Comparison of ENCODE assay signal across 1 cellular context in the genomic region with DNA sequence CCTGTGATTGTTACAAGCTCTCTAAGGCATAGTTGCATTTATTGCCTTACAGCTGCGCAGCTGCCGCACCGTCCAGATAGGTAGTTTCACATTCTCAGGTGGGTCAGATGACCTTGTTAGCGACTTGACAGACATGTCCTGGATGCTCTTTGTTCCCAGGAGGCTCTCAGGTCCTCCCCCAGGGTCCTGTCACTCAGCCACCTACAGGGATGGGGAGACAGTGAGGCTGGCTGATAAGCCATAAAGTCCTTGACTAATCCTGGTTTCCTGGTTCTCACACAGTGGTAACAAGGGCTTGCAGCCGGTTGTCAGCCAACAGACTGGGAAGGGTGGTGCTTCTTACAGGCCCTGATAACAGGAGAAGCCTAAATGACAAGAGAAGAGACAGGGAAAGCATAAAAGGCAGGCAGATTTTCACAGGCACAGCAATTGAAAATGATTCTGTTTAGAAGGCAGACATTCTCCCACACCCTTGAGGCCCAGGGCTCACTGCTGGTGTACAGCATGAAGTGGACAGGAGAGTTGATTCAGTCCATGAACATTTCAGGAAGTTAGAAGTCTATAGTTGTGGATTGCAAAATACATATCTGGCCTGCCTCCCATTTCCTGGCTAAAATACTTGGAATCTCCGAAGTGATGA.
A peak's percentile ranks its signal among the peaks of the same experiment; 100 is the strongest.
TF ChIP-seq lines count a peak whose summit lies in the region.

No MANE protein-coding gene starts in this region.

TF ChIP-seq in GM12878, 131 proteins besides CTCF, POLR2A, EP300 and RAD21:
- TF ChIP-seq, protein P1, sequence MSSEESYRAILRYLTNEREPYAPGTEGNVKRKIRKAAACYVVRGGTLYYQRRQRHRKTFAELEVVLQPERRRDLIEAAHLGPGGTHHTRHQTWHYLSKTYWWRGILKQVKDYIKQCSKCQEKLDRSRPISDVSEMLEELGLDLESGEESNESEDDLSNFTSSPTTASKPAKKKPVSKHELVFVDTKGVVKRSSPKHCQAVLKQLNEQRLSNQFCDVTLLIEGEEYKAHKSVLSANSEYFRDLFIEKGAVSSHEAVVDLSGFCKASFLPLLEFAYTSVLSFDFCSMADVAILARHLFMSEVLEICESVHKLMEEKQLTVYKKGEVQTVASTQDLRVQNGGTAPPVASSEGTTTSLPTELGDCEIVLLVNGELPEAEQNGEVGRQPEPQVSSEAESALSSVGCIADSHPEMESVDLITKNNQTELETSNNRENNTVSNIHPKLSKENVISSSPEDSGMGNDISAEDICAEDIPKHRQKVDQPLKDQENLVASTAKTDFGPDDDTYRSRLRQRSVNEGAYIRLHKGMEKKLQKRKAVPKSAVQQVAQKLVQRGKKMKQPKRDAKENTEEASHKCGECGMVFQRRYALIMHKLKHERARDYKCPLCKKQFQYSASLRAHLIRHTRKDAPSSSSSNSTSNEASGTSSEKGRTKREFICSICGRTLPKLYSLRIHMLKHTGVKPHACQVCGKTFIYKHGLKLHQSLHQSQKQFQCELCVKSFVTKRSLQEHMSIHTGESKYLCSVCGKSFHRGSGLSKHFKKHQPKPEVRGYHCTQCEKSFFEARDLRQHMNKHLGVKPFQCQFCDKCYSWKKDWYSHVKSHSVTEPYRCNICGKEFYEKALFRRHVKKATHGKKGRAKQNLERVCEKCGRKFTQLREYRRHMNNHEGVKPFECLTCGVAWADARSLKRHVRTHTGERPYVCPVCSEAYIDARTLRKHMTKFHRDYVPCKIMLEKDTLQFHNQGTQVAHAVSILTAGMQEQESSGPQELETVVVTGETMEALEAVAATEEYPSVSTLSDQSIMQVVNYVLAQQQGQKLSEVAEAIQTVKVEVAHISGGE (CRISPR knock-in tag; IDR thresholded peaks at IDR 0.05), result no peak
- TF ChIP-seq NFXL1 (IDR thresholded peaks at IDR 0.05; ENCODE audit: borderline replicate concordance), result no peak
- TF ChIP-seq GATAD2B (conservative IDR thresholded peaks at IDR 0.05; ENCODE audit: low read depth), result no peak
- no peak for TF ChIP-seq ETV6 (conservative IDR thresholded peaks at IDR 0.05 in 1 of 2, IDR thresholded peaks at IDR 0.05 in 1 of 2; ENCODE audit: borderline replicate concordance in 1 of 2, low read depth in 1 of 2)
- no peak for TF ChIP-seq CEBPB (IDR thresholded peaks at IDR 0.05; ENCODE audit: borderline replicate concordance in 1 of 2, low read depth in 2 of 2, low read length in 2 of 2)
- no peak for TF ChIP-seq MTA2 (IDR thresholded peaks at IDR 0.05; ENCODE audit: low read depth)
- TF ChIP-seq, protein P2, sequence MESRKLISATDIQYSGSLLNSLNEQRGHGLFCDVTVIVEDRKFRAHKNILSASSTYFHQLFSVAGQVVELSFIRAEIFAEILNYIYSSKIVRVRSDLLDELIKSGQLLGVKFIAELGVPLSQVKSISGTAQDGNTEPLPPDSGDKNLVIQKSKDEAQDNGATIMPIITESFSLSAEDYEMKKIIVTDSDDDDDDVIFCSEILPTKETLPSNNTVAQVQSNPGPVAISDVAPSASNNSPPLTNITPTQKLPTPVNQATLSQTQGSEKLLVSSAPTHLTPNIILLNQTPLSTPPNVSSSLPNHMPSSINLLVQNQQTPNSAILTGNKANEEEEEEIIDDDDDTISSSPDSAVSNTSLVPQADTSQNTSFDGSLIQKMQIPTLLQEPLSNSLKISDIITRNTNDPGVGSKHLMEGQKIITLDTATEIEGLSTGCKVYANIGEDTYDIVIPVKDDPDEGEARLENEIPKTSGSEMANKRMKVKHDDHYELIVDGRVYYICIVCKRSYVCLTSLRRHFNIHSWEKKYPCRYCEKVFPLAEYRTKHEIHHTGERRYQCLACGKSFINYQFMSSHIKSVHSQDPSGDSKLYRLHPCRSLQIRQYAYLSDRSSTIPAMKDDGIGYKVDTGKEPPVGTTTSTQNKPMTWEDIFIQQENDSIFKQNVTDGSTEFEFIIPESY (IDR thresholded peaks at IDR 0.05), result no peak
- TF ChIP-seq ZZZ3 (IDR thresholded peaks at IDR 0.05; ENCODE audit: control insufficient read depth, insufficient read length, low read depth), result no peak
- TF ChIP-seq STAT3 (IDR thresholded peaks at IDR 0.05; ENCODE audit: low read depth, low read length), result no peak
- peak; percentile 59 for TF ChIP-seq MEF2B (IDR thresholded peaks at IDR 0.05; ENCODE audit: partially characterized antibody, poor library complexity, severe bottlenecking)
- no peak for TF ChIP-seq NR2F1 (conservative IDR thresholded peaks at IDR 0.05)
- no peak for TF ChIP-seq JUNB (IDR thresholded peaks at IDR 0.05)
- TF ChIP-seq POLR2AphosphoS5 (IDR thresholded peaks at IDR 0.05; ENCODE audit: low read length), result no peak
- no peak for TF ChIP-seq RCOR1 (conservative IDR thresholded peaks at IDR 0.05; ENCODE audit: low read depth, low read length)
- TF ChIP-seq, protein P3, sequence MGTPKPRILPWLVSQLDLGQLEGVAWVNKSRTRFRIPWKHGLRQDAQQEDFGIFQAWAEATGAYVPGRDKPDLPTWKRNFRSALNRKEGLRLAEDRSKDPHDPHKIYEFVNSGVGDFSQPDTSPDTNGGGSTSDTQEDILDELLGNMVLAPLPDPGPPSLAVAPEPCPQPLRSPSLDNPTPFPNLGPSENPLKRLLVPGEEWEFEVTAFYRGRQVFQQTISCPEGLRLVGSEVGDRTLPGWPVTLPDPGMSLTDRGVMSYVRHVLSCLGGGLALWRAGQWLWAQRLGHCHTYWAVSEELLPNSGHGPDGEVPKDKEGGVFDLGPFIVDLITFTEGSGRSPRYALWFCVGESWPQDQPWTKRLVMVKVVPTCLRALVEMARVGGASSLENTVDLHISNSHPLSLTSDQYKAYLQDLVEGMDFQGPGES (IDR thresholded peaks at IDR 0.05), result no peak
- TF ChIP-seq HCFC1 (IDR thresholded peaks at IDR 0.05; ENCODE audit: low read length), result no peak
- TF ChIP-seq, protein P4, sequence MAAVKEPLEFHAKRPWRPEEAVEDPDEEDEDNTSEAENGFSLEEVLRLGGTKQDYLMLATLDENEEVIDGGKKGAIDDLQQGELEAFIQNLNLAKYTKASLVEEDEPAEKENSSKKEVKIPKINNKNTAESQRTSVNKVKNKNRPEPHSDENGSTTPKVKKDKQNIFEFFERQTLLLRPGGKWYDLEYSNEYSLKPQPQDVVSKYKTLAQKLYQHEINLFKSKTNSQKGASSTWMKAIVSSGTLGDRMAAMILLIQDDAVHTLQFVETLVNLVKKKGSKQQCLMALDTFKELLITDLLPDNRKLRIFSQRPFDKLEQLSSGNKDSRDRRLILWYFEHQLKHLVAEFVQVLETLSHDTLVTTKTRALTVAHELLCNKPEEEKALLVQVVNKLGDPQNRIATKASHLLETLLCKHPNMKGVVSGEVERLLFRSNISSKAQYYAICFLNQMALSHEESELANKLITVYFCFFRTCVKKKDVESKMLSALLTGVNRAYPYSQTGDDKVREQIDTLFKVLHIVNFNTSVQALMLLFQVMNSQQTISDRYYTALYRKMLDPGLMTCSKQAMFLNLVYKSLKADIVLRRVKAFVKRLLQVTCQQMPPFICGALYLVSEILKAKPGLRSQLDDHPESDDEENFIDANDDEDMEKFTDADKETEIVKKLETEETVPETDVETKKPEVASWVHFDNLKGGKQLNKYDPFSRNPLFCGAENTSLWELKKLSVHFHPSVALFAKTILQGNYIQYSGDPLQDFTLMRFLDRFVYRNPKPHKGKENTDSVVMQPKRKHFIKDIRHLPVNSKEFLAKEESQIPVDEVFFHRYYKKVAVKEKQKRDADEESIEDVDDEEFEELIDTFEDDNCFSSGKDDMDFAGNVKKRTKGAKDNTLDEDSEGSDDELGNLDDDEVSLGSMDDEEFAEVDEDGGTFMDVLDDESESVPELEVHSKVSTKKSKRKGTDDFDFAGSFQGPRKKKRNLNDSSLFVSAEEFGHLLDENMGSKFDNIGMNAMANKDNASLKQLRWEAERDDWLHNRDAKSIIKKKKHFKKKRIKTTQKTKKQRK (IDR thresholded peaks at IDR 0.05; ENCODE audit: low read depth, low read length), result no peak
- TF ChIP-seq RAD51 (IDR thresholded peaks at IDR 0.05), result peak; percentile 21; the same call in 1 of the 2 replicates
- TF ChIP-seq, protein P5, sequence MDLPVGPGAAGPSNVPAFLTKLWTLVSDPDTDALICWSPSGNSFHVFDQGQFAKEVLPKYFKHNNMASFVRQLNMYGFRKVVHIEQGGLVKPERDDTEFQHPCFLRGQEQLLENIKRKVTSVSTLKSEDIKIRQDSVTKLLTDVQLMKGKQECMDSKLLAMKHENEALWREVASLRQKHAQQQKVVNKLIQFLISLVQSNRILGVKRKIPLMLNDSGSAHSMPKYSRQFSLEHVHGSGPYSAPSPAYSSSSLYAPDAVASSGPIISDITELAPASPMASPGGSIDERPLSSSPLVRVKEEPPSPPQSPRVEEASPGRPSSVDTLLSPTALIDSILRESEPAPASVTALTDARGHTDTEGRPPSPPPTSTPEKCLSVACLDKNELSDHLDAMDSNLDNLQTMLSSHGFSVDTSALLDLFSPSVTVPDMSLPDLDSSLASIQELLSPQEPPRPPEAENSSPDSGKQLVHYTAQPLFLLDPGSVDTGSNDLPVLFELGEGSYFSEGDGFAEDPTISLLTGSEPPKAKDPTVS (IDR thresholded peaks at IDR 0.05; ENCODE audit: low read depth, low read length), result no peak
- TF ChIP-seq, protein P6, sequence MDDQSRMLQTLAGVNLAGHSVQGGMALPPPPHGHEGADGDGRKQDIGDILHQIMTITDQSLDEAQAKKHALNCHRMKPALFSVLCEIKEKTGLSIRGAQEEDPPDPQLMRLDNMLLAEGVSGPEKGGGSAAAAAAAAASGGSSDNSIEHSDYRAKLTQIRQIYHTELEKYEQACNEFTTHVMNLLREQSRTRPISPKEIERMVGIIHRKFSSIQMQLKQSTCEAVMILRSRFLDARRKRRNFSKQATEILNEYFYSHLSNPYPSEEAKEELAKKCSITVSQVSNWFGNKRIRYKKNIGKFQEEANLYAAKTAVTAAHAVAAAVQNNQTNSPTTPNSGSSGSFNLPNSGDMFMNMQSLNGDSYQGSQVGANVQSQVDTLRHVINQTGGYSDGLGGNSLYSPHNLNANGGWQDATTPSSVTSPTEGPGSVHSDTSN (IDR thresholded peaks at IDR 0.05; ENCODE audit: insufficient replicate concordance, low read depth, low read length), result peak; percentile 55
- TF ChIP-seq, protein P7, sequence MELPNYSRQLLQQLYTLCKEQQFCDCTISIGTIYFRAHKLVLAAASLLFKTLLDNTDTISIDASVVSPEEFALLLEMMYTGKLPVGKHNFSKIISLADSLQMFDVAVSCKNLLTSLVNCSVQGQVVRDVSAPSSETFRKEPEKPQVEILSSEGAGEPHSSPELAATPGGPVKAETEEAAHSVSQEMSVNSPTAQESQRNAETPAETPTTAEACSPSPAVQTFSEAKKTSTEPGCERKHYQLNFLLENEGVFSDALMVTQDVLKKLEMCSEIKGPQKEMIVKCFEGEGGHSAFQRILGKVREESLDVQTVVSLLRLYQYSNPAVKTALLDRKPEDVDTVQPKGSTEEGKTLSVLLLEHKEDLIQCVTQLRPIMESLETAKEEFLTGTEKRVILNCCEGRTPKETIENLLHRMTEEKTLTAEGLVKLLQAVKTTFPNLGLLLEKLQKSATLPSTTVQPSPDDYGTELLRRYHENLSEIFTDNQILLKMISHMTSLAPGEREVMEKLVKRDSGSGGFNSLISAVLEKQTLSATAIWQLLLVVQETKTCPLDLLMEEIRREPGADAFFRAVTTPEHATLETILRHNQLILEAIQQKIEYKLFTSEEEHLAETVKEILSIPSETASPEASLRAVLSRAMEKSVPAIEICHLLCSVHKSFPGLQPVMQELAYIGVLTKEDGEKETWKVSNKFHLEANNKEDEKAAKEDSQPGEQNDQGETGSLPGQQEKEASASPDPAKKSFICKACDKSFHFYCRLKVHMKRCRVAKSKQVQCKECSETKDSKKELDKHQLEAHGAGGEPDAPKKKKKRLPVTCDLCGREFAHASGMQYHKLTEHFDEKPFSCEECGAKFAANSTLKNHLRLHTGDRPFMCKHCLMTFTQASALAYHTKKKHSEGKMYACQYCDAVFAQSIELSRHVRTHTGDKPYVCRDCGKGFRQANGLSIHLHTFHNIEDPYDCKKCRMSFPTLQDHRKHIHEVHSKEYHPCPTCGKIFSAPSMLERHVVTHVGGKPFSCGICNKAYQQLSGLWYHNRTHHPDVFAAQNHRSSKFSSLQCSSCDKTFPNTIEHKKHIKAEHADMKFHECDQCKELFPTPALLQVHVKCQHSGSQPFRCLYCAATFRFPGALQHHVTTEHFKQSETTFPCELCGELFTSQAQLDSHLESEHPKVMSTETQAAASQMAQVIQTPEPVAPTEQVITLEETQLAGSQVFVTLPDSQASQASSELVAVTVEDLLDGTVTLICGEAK (IDR thresholded peaks at IDR 0.05; ENCODE audit: borderline replicate concordance), result no peak
- no peak for TF ChIP-seq SMC3 (IDR thresholded peaks at IDR 0.05; ENCODE audit: borderline replicate concordance, low read length)
- TF ChIP-seq IKZF2 (IDR thresholded peaks at IDR 0.05), result no peak
- no peak for TF ChIP-seq RFX5 (IDR thresholded peaks at IDR 0.05; ENCODE audit: low read depth, low read length)
- TF ChIP-seq NR2C1 (IDR thresholded peaks at IDR 0.05), result no peak
- TF ChIP-seq MEF2A (IDR thresholded peaks at IDR 0.05; ENCODE audit: insufficient read depth, low read depth, low read length), result no peak
- no peak for TF ChIP-seq ZNF207 (IDR thresholded peaks at IDR 0.05; ENCODE audit: borderline replicate concordance)
- TF ChIP-seq, protein P8, sequence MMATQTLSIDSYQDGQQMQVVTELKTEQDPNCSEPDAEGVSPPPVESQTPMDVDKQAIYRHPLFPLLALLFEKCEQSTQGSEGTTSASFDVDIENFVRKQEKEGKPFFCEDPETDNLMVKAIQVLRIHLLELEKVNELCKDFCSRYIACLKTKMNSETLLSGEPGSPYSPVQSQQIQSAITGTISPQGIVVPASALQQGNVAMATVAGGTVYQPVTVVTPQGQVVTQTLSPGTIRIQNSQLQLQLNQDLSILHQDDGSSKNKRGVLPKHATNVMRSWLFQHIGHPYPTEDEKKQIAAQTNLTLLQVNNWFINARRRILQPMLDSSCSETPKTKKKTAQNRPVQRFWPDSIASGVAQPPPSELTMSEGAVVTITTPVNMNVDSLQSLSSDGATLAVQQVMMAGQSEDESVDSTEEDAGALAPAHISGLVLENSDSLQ (IDR thresholded peaks at IDR 0.05), result peak; percentile 91
- no peak for TF ChIP-seq SIX5 (IDR thresholded peaks at IDR 0.05; ENCODE audit: low read depth, low read length, severe bottlenecking)
- TF ChIP-seq BMI1 (IDR thresholded peaks at IDR 0.05; ENCODE audit: borderline replicate concordance), result no peak
